Comparison of ENCODE assay signal across 2 cellular contexts in the genomic region with DNA sequence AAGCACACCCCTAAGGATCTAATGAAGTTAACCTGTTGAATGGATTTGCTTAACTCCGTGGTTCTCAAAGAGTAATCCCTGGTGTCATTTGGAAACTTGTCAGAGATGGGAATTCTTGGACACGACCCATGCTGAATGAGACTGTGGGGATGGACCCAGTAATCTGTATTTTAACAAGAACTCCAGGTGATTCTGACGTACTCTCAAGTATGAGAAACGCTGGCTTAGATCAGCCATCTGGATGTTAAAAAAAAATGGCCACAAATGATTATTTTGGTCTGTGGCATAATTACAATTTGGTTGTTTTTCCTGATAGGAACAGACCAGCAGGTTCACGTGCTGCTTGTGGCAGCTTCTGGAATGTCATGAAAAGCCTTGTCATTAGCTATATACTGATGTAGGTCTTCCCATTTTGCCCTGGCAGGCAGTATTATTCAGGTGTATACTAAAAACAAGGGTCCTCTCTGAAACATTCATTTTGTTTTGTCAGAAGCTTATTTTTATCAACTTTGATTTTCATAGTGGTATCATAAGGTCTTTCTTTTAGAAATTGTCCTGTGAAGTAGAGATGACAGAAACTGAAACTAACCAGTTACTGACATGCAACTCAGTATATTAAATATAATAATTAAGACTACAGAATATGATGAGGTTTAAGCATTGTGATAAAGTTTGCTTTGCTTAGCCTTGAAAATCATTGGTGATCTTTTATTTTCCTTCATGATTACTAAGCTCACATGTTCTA.
TF ChIP-seq lines count a peak whose summit lies in the region.

No MANE protein-coding gene starts in this region.

TF ChIP-seq in HEK293, 187 proteins besides CTCF, POLR2A, EP300 and RAD21:
- TF ChIP-seq ZBTB20 (tag by site-specific recombination; IDR thresholded peaks at IDR 0.05): peak; percentile 83
- TF ChIP-seq KLF10 (tag by site-specific recombination; IDR thresholded peaks at IDR 0.05): no peak
- TF ChIP-seq ZNF202 (tag by site-specific recombination; IDR thresholded peaks at IDR 0.05; ENCODE audit: borderline replicate concordance): no peak
- no peak for TF ChIP-seq ZNF501 (tag by site-specific recombination; IDR thresholded peaks at IDR 0.05)
- no peak for TF ChIP-seq GLIS2 (tag by site-specific recombination; IDR thresholded peaks at IDR 0.05)
- no peak for TF ChIP-seq ZBTB7A (tag by site-specific recombination; IDR thresholded peaks at IDR 0.05; ENCODE audit: low read depth)
- TF ChIP-seq, protein P1, sequence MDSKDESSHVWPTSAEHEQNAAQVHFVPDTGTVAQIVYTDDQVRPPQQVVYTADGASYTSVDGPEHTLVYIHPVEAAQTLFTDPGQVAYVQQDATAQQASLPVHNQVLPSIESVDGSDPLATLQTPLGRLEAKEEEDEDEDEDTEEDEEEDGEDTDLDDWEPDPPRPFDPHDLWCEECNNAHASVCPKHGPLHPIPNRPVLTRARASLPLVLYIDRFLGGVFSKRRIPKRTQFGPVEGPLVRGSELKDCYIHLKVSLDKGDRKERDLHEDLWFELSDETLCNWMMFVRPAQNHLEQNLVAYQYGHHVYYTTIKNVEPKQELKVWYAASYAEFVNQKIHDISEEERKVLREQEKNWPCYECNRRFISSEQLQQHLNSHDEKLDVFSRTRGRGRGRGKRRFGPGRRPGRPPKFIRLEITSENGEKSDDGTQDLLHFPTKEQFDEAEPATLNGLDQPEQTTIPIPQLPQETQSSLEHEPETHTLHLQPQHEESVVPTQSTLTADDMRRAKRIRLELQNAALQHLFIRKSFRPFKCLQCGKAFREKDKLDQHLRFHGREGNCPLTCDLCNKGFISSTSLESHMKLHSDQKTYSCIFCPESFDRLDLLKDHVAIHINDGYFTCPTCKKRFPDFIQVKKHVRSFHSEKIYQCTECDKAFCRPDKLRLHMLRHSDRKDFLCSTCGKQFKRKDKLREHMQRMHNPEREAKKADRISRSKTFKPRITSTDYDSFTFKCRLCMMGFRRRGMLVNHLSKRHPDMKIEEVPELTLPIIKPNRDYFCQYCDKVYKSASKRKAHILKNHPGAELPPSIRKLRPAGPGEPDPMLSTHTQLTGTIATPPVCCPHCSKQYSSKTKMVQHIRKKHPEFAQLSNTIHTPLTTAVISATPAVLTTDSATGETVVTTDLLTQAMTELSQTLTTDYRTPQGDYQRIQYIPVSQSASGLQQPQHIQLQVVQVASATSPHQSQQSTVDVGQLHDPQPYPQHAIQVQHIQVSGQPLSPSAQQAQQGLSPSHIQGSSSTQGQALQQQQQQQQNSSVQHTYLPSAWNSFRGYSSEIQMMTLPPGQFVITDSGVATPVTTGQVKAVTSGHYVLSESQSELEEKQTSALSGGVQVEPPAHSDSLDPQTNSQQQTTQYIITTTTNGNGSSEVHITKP (tag by site-specific recombination; IDR thresholded peaks at IDR 0.05): no peak
- TF ChIP-seq ZNF174 (tag by site-specific recombination; IDR thresholded peaks at IDR 0.05): no peak
- TF ChIP-seq OVOL3 (tag by site-specific recombination; IDR thresholded peaks at IDR 0.05): no peak
- TF ChIP-seq GLI4 (tag by site-specific recombination; IDR thresholded peaks at IDR 0.05): no peak
- no peak for TF ChIP-seq ZNF701 (tag by site-specific recombination; IDR thresholded peaks at IDR 0.05)
- TF ChIP-seq SCRT2 (tag by site-specific recombination; IDR thresholded peaks at IDR 0.05): peak; percentile 78; the same call in 1 of the 2 replicates
- TF ChIP-seq ZBTB17 (tag by site-specific recombination; IDR thresholded peaks at IDR 0.05): 0 out of 2 replicates have a peak, but pooled peaks have one; percentile 29
- no peak for TF ChIP-seq ZNF184 (tag by site-specific recombination; IDR thresholded peaks at IDR 0.05)
- TF ChIP-seq SCRT1 (tag by site-specific recombination; IDR thresholded peaks at IDR 0.05; ENCODE audit: borderline replicate concordance): 0 out of 2 replicates have a peak, but pooled peaks have one; percentile 48
- TF ChIP-seq ZNF548 (tag by site-specific recombination; IDR thresholded peaks at IDR 0.05): no peak
- TF ChIP-seq ZNF112 (tag by site-specific recombination; IDR thresholded peaks at IDR 0.05): no peak

TF ChIP-seq in GM12878, 131 proteins besides CTCF, POLR2A, EP300 and RAD21:
- TF ChIP-seq, protein P2, sequence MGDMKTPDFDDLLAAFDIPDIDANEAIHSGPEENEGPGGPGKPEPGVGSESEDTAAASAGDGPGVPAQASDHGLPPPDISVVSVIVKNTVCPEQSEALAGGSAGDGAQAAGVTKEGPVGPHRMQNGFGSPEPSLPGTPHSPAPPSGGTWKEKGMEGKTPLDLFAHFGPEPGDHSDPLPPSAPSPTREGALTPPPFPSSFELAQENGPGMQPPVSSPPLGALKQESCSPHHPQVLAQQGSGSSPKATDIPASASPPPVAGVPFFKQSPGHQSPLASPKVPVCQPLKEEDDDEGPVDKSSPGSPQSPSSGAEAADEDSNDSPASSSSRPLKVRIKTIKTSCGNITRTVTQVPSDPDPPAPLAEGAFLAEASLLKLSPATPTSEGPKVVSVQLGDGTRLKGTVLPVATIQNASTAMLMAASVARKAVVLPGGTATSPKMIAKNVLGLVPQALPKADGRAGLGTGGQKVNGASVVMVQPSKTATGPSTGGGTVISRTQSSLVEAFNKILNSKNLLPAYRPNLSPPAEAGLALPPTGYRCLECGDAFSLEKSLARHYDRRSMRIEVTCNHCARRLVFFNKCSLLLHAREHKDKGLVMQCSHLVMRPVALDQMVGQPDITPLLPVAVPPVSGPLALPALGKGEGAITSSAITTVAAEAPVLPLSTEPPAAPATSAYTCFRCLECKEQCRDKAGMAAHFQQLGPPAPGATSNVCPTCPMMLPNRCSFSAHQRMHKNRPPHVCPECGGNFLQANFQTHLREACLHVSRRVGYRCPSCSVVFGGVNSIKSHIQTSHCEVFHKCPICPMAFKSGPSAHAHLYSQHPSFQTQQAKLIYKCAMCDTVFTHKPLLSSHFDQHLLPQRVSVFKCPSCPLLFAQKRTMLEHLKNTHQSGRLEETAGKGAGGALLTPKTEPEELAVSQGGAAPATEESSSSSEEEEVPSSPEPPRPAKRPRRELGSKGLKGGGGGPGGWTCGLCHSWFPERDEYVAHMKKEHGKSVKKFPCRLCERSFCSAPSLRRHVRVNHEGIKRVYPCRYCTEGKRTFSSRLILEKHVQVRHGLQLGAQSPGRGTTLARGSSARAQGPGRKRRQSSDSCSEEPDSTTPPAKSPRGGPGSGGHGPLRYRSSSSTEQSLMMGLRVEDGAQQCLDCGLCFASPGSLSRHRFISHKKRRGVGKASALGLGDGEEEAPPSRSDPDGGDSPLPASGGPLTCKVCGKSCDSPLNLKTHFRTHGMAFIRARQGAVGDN (IDR thresholded peaks at IDR 0.05): 0 out of 2 replicates have a peak, but pooled peaks have one; percentile 19
- peak; percentile 44 for TF ChIP-seq IKZF1 (conservative IDR thresholded peaks at IDR 0.05)
- TF ChIP-seq MEF2B (IDR thresholded peaks at IDR 0.05; ENCODE audit: partially characterized antibody, poor library complexity, severe bottlenecking): peak; percentile 22
- no peak for TF ChIP-seq TCF7 (IDR thresholded peaks at IDR 0.05; ENCODE audit: borderline replicate concordance)
- TF ChIP-seq BHLHE40 (IDR thresholded peaks at IDR 0.05; ENCODE audit: borderline replicate concordance in 1 of 2, low read depth in 2 of 2, low read length in 1 of 2): peak in 1 of 2 experiments; percentile 59; a peak in 2 of 4 replicates
- peak; percentile 68 for TF ChIP-seq JUNB (IDR thresholded peaks at IDR 0.05)
- peak in 1 of 2 experiments; percentile 36; a peak in 1 of 4 replicates for TF ChIP-seq IKZF2 (IDR thresholded peaks at IDR 0.05)
- no peak for TF ChIP-seq FOXK2 (IDR thresholded peaks at IDR 0.05)
TF ChIP-seq in GM12878: peak in this region for 6.
